In genomic region chr3:188303286-188303799, GRCh38 we compare ENCODE assay signal across 17 cellular contexts.
"Had no signal": no experiment of that assay in that cellular context is flagged by ENCODE, and none has a peak within 500 bp of the region (broad histone marks: within the 10 kb centered on the region; RNA-seq: fewer than 3 reads in every experiment).

No MANE protein-coding gene starts in this region.

- H3K36me3 ChIP-seq: heart left ventricle, neural progenitor cell had no signal

- ATAC-seq: activated CD8-positive, alpha-beta memory T cell treated with anti-CD3 and anti-CD28 coated beads, Interleukin-2, amount 10 ng/mL, durations not matched to agents 7 days and 5 days; heart left ventricle; left ventricle myocardium superior had no signal

- H3K27me3 Mint-ChIP-seq: activated naive CD8-positive, alpha-beta T cell; activated T-cell treated with anti-CD3 and anti-CD28 coated beads, Interleukin-2, amount 50 U/mL, for 24 hours had no signal

- H3K4me3 Mint-ChIP-seq: activated CD8-positive, alpha-beta memory T cell treated with anti-CD3 and anti-CD28 coated beads, Interleukin-2, amount 10 ng/mL, durations not matched to agents 7 days and 5 days; activated naive CD8-positive, alpha-beta T cell; activated T-cell treated with anti-CD3 and anti-CD28 coated beads, Interleukin-2, amount 50 U/mL, for 24 hours; neural progenitor cell had no signal

- H3K9me3 ChIP-seq: heart left ventricle had no signal

- H3K4me3 ChIP-seq: dorsolateral prefrontal cortex, heart left ventricle, neural progenitor cell had no signal

- H3K4me1 ChIP-seq: parathyroid adenoma had no signal

- DNase-seq: activated CD4-positive, alpha-beta T cell treated with anti-CD3 and anti-CD28 coated beads, Interleukin-2, amount 50 U/mL, for 48 hours; activated CD8-positive, alpha-beta memory T cell treated with anti-CD3 and anti-CD28 coated beads, Interleukin-2, amount 10 ng/mL, durations not matched to agents 7 days and 5 days; activated gamma-delta T cell; activated T-cell treated with anti-CD3 and anti-CD28 coated beads, Interleukin-2, amount 50 U/mL, for 24 hours; aorta; dorsolateral prefrontal cortex; foreskin melanocyte; heart left ventricle; islet precursor cell; left ventricle myocardium superior; stimulated activated CD4-positive, alpha-beta T cell treated with anti-CD3 and anti-CD28 coated beads, Interleukin-4, amount 100 ng/mL, for 4 hours; T-helper 2 cell had no signal

- H3K27me3 ChIP-seq: dorsolateral prefrontal cortex, heart left ventricle, neural progenitor cell had no signal

- H3K9me3 Mint-ChIP-seq: activated T-cell treated with anti-CD3 and anti-CD28 coated beads, Interleukin-2, amount 50 U/mL, for 24 hours had no signal

- H3K27ac ChIP-seq: dorsolateral prefrontal cortex, heart left ventricle, parathyroid adenoma had no signal

- H3K27ac Mint-ChIP-seq: activated CD8-positive, alpha-beta memory T cell treated with anti-CD3 and anti-CD28 coated beads, Interleukin-2, amount 10 ng/mL, durations not matched to agents 7 days and 5 days; activated naive CD8-positive, alpha-beta T cell; neural progenitor cell had no signal

- FAIRE-seq: bronchial epithelial cell, endometrium had no signal
